In the genomic region with DNA sequence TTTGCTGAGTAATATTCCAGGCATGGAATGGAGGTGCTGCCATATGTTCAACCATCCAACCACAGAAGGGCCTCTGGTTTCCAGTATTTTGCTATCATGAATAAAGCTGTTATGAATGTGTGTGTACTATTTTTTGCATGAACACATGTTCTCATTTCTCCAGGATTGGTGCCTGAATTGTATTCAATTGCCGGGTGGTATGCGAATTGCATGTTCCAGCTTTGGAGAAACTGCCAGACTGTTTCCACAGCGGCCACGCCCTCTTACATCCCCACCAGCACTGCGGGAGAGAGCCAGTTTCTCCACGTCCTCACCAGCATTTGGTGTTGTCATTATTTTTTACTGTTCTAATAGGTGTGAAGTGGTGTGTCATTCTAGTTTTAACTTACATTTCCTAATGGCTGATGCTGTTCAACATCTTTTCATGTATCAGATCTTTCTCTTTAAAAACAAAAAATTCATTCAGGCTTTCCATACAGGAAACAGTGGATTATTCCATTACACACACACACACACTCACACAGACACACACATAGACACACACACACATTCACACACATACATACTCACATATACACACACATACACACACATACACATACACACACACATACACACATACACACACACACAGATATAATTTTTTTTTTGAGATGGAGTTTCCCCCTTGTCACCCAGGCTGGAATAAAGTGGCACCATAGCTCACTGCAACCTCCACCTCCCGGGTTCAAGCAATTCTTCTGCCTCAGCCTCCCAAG, we compare ENCODE assay signal across 19 cellular contexts.
DNase-seq lines count a peak whose midpoint lies in the region; ATAC-seq and TF ChIP-seq lines count a peak whose summit lies in the region.
"Had no signal": no experiment of that assay in that cellular context is flagged by ENCODE, and none has a peak within 500 bp of the region (broad histone marks: within the 10 kb centered on the region; RNA-seq: fewer than 3 reads in every experiment).

No MANE protein-coding gene starts in this region.

- H3K27ac Mint-ChIP-seq in activated T-helper 2 cell treated with anti-CD3 and anti-CD28 coated beads, Interferon-gamma antibody, Interleukin-2, Interleukin-4, amounts not matched to agents 10 μg/mL and 5 μg/mL and 100 μg/mL, durations not matched to agents 14 hours and 24 hours and 36 hours = no peak overlapping the region
- H3K27ac Mint-ChIP-seq: activated naive CD4-positive, alpha-beta T cell treated with anti-CD3 and anti-CD28 coated beads, Interleukin-2, amount 50 U/mL, for 24 hours; naive thymus-derived CD8-positive, alpha-beta T cell had no signal

- DNase-seq in Right ventricle myocardium superior (peak; percentile 34), left cardiac atrium (no peak), amniotic epithelial cell (ENCODE audit: low read depth) (peak; percentile 57), fibroblast of the aortic adventitia (ENCODE audit: low read depth) (peak; percentile 96), SHP77 treated with DMSO at 0.1 percent for 48 hours (lab: John Stamatoyannopoulos, UW) (no peak), DMS153 treated with DMSO at 0.1 percent for 48 hours (lab: John Stamatoyannopoulos, UW; ENCODE audit: unreplicated experiment) (no peak)
- no peak for DNase-seq in activated T-helper 2 cell treated with anti-CD3 and anti-CD28 coated beads, Interferon-gamma antibody, Interleukin-2, Interleukin-4, amounts not matched to agents 10 μg/mL and 5 μg/mL and 100 μg/mL, durations not matched to agents 14 hours and 24 hours and 36 hours (ENCODE audit: low spot score)
- DNase-seq: activated CD4-positive, alpha-beta T cell treated with anti-CD3 and anti-CD28 coated beads for 1 hour; H9; left ventricle myocardium inferior; naive thymus-derived CD8-positive, alpha-beta T cell; NCI-H2081; retina; stimulated activated CD4-positive, alpha-beta T cell treated with anti-CD3 and anti-CD28 coated beads, Interleukin-2, amount 100 ng/mL, for 48 hours; T-helper 2 cell; upper lobe of right lung had no signal

- H3K4me3 Mint-ChIP-seq in activated T-helper 2 cell treated with anti-CD3 and anti-CD28 coated beads, Interferon-gamma antibody, Interleukin-2, Interleukin-4, amounts not matched to agents 10 μg/mL and 5 μg/mL and 100 μg/mL, durations not matched to agents 14 hours and 24 hours and 36 hours (ENCODE audit: low read depth) = no peak overlapping the region
- H3K4me3 Mint-ChIP-seq: activated naive CD4-positive, alpha-beta T cell treated with anti-CD3 and anti-CD28 coated beads, Interleukin-2, amount 50 U/mL, for 24 hours; H9; naive thymus-derived CD8-positive, alpha-beta T cell had no signal

- no peak for ATAC-seq in Right ventricle myocardium superior (ENCODE audit: poor library complexity)
- no peak for ATAC-seq in left cardiac atrium
- ATAC-seq in HG03460 (IDR thresholded peaks at IDR 0.05; ENCODE audit: unreplicated experiment) = no peak
- ATAC-seq: A549; naive thymus-derived CD8-positive, alpha-beta T cell; upper lobe of right lung had no signal

- intact Hi-C loops in Right ventricle myocardium superior (cut with DNase I) = no loop called here
- intact Hi-C loops in left cardiac atrium (cut with DNase I) = no loop called here
- intact Hi-C loops in activated T-helper 2 cell treated with anti-CD3 and anti-CD28 coated beads, Interferon-gamma antibody, Interleukin-2, Interleukin-4, amounts not matched to agents 10 μg/mL and 5 μg/mL and 100 μg/mL, durations not matched to agents 14 hours and 24 hours and 36 hours (cut with micrococcal nuclease) = no loop called here

- H3K27me3 Mint-ChIP-seq in activated T-helper 2 cell treated with anti-CD3 and anti-CD28 coated beads, Interferon-gamma antibody, Interleukin-2, Interleukin-4, amounts not matched to agents 10 μg/mL and 5 μg/mL and 100 μg/mL, durations not matched to agents 14 hours and 24 hours and 36 hours (ENCODE audit: low read depth) = no peaks in the 10 kb centered on the region
- H3K27me3 Mint-ChIP-seq: activated naive CD4-positive, alpha-beta T cell treated with anti-CD3 and anti-CD28 coated beads, Interleukin-2, amount 50 U/mL, for 24 hours had no signal

- H3K36me3 Mint-ChIP-seq in activated T-helper 2 cell treated with anti-CD3 and anti-CD28 coated beads, Interferon-gamma antibody, Interleukin-2, Interleukin-4, amounts not matched to agents 10 μg/mL and 5 μg/mL and 100 μg/mL, durations not matched to agents 14 hours and 24 hours and 36 hours (ENCODE audit: low read depth) = no peaks in the 10 kb centered on the region
- H3K36me3 Mint-ChIP-seq: activated naive CD4-positive, alpha-beta T cell treated with anti-CD3 and anti-CD28 coated beads, Interleukin-2, amount 50 U/mL, for 24 hours; naive thymus-derived CD8-positive, alpha-beta T cell had no signal

- no peaks in the 10 kb centered on the region for H3K9me3 Mint-ChIP-seq in activated T-helper 2 cell treated with anti-CD3 and anti-CD28 coated beads, Interferon-gamma antibody, Interleukin-2, Interleukin-4, amounts not matched to agents 10 μg/mL and 5 μg/mL and 100 μg/mL, durations not matched to agents 14 hours and 24 hours and 36 hours
- H3K9me3 Mint-ChIP-seq: activated naive CD4-positive, alpha-beta T cell treated with anti-CD3 and anti-CD28 coated beads, Interleukin-2, amount 50 U/mL, for 24 hours; naive thymus-derived CD8-positive, alpha-beta T cell had no signal

- peak; percentile 32 for TF ChIP-seq CTCF in fibroblast of the aortic adventitia (IDR thresholded peaks at IDR 0.05; ENCODE audit: insufficient read depth, low read length)

- no peaks in the 10 kb centered on the region for H3K4me1 Mint-ChIP-seq in activated T-helper 2 cell treated with anti-CD3 and anti-CD28 coated beads, Interferon-gamma antibody, Interleukin-2, Interleukin-4, amounts not matched to agents 10 μg/mL and 5 μg/mL and 100 μg/mL, durations not matched to agents 14 hours and 24 hours and 36 hours (ENCODE audit: low read depth)

- H3K4me3 ChIP-seq in fibroblast of the aortic adventitia (ENCODE audit: low read depth, low read length) = no peak overlapping the region
- H3K4me3 ChIP-seq: A549, left ventricle myocardium inferior, upper lobe of right lung had no signal

Comparison
In these comparisons a context has a peak if more than half of its experiments do, and no peak if none do; other contexts are left out.
1. DNase-seq: peak in Right ventricle myocardium superior (single experiment), amniotic epithelial cell (single experiment) and fibroblast of the aortic adventitia (single experiment); none in left cardiac atrium (single experiment), SHP77 treated with DMSO at 0.1 percent for 48 hours (single experiment), DMS153 treated with DMSO at 0.1 percent for 48 hours (single experiment) and activated T-helper 2 cell treated with anti-CD3 and anti-CD28 coated beads, Interferon-gamma antibody, Interleukin-2, Interleukin-4, amounts not matched to agents 10 μg/mL and 5 μg/mL and 100 μg/mL, durations not matched to agents 14 hours and 24 hours and 36 hours (single experiment).